ENCODE assay signal across 11 cellular contexts in the genomic region with DNA sequence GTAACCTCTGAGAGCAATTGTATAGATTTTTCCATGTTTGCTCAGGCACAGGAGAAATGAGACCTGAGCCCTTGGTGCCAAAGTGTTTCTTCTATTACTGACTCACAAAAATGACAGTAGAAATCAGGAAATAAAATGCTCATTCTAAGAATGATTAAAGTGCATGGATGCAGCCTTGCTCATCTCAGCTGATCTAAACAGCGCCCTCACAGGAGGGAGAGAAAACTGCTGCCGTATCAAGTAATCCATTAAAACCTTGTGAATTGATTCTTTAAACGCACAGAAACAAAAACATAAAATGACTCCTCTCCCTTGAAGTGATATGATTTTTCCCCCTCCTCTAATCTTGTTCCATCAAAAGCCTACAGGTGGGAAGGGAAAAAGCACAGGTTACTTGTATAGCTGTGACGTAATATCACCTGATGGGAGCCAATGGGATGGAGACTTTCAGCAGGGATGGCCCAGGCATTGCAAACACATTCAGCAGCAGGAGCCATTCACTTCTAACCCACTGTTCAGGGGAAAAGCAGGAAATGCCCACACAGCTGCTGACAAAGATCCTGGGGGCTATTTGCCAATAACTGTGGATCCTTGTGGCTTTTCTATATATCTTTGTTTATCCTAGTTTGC.
A peak's percentile ranks its signal among the peaks of the same experiment; 100 is the strongest.
DNase-seq lines count a peak whose midpoint lies in the region; ATAC-seq and TF ChIP-seq lines count a peak whose summit lies in the region.
"Had no signal": no experiment of that assay in that cellular context is flagged by ENCODE, and none has a peak within 500 bp of the region (broad histone marks: within the 10 kb centered on the region; RNA-seq: fewer than 3 reads in every experiment).

No MANE protein-coding gene starts in this region.

- no peaks in the 10 kb centered on the region for H3K9me3 Mint-ChIP-seq in CD8-positive, alpha-beta T cell
- H3K9me3 Mint-ChIP-seq in activated T-cell treated with anti-CD3 and anti-CD28 coated beads, Interleukin-2, amount 50 U/mL, for 72 hours: peaks cover 3 to 4% of the 10 kb centered on the region in 2 donors

- H3K9me3 ChIP-seq in AG04450 (ENCODE audit: control insufficient read depth, insufficient read depth, low read length) (no peaks in the 10 kb centered on the region), Panc1 (ENCODE audit: control insufficient read depth, insufficient read depth, low read depth, low read length) (no peaks in the 10 kb centered on the region)
- H3K9me3 ChIP-seq in CD8-positive, alpha-beta T cell (ENCODE audit: low read length): no peaks in the 10 kb centered on the region

- no peaks in the 10 kb centered on the region for H3K36me3 ChIP-seq in Panc1 (ENCODE audit: control insufficient read depth, insufficient read depth, low read length)
- no peaks in the 10 kb centered on the region for H3K36me3 ChIP-seq in CD8-positive, alpha-beta T cell (ENCODE audit: insufficient read depth, low read length)

- no peak overlapping the region for H3K27ac Mint-ChIP-seq in CD8-positive, alpha-beta T cell
- no peak overlapping the region for H3K27ac Mint-ChIP-seq in activated T-cell treated with anti-CD3 and anti-CD28 coated beads, Interleukin-2, amount 50 U/mL, for 72 hours
- H3K27ac Mint-ChIP-seq: activated naive CD4-positive, alpha-beta T cell treated with anti-CD3 and anti-CD28 coated beads, Interleukin-2, amount 50 U/mL, for 24 hours; naive thymus-derived CD4-positive, alpha-beta T cell had no signal

- BruUV-seq in Panc1 (replicated peaks; lab: Mats Ljungman, UMichigan): no TSS peak

- H3K27me3 Mint-ChIP-seq in CD8-positive, alpha-beta T cell (ENCODE audit: low read depth): no peaks in the 10 kb centered on the region
- no peaks in the 10 kb centered on the region for H3K27me3 Mint-ChIP-seq in activated T-cell treated with anti-CD3 and anti-CD28 coated beads, Interleukin-2, amount 50 U/mL, for 72 hours (ENCODE audit: low read depth)
- H3K27me3 Mint-ChIP-seq: activated naive CD4-positive, alpha-beta T cell treated with anti-CD3 and anti-CD28 coated beads, Interleukin-2, amount 50 U/mL, for 24 hours had no signal

- DNase-seq in AG04450 (ENCODE audit: low read depth, low spot score) (no peak), Panc1 (ENCODE audit: low read depth, low spot score) (no peak), foreskin fibroblast (peak in 1 of 2 donors; percentile 12), anterior cingulate cortex (lab: John Stamatoyannopoulos, UW) (no peak)
- DNase-seq in stimulated activated CD8-positive, alpha-beta memory T cell treated with anti-CD3 and anti-CD28 coated beads, Interleukin-4, amount 100 ng/mL, for 48 hours: no peak
- no peak for DNase-seq in CD8-positive, alpha-beta T cell
- DNase-seq in activated T-cell treated with anti-CD3 and anti-CD28 coated beads, Interleukin-2, amount 50 U/mL, for 72 hours: no peak
- DNase-seq: DMS79 treated with DMSO at 0.1 percent for 48 hours; naive thymus-derived CD4-positive, alpha-beta T cell had no signal

- intact Hi-C loops in Panc1 (cut with micrococcal nuclease; ENCODE audit: unreplicated experiment): no loop called here
- intact Hi-C loops in CD8-positive, alpha-beta T cell (cut with DNase I, micrococcal nuclease): no loop called here

- no peaks in the 10 kb centered on the region for H3K36me3 Mint-ChIP-seq in CD8-positive, alpha-beta T cell
- no peaks in the 10 kb centered on the region for H3K36me3 Mint-ChIP-seq in activated T-cell treated with anti-CD3 and anti-CD28 coated beads, Interleukin-2, amount 50 U/mL, for 72 hours (ENCODE audit: insufficient read depth in 2 of 2)
- H3K36me3 Mint-ChIP-seq: activated naive CD4-positive, alpha-beta T cell treated with anti-CD3 and anti-CD28 coated beads, Interleukin-2, amount 50 U/mL, for 24 hours; naive thymus-derived CD4-positive, alpha-beta T cell had no signal

- H3K4me3 ChIP-seq in AG04450 (ENCODE audit: low read depth, low read length) (no peak overlapping the region), GM12875 (ENCODE audit: low read depth, low read length) (no peak overlapping the region), Panc1 (ENCODE audit: low read depth in 2 of 2, low read length in 2 of 2) (no peak overlapping the region), foreskin fibroblast (ENCODE audit: low read depth in 1 of 2, low read length in 2 of 2) (no peak overlapping the region)
- no peak overlapping the region for H3K4me3 ChIP-seq in CD8-positive, alpha-beta T cell (ENCODE audit: low read depth, low read length)

- no peaks in the 10 kb centered on the region for H3K4me1 Mint-ChIP-seq in CD8-positive, alpha-beta T cell (ENCODE audit: low read depth)
- no peaks in the 10 kb centered on the region for H3K4me1 Mint-ChIP-seq in activated T-cell treated with anti-CD3 and anti-CD28 coated beads, Interleukin-2, amount 50 U/mL, for 72 hours (ENCODE audit: low read depth)
- H3K4me1 Mint-ChIP-seq: activated naive CD4-positive, alpha-beta T cell treated with anti-CD3 and anti-CD28 coated beads, Interleukin-2, amount 50 U/mL, for 24 hours; naive thymus-derived CD4-positive, alpha-beta T cell had no signal

- H3K27ac ChIP-seq in AG04450 (ENCODE audit: low read depth, low read length) (no peak overlapping the region), Panc1 (ENCODE audit: low read length) (no peak overlapping the region)
- no peak overlapping the region for H3K27ac ChIP-seq in CD8-positive, alpha-beta T cell (ENCODE audit: low read depth, low read length)

- POLR2A ChIA-PET in AG04450 (lab: Yijun Ruan, JAX) (no interaction called here), Panc1 (lab: Charles Lee) (no interaction called here)
- POLR2A ChIA-PET in CD8-positive, alpha-beta T cell (lab: Charles Lee): no interaction called here

- in situ Hi-C loops in Panc1 (cut with HindIII; ENCODE audit: low pct_unique_long_range_greater_than_20kb, low sequenced_read_pairs): no loop called here

- no peak for ATAC-seq in Panc1
- ATAC-seq in CD8-positive, alpha-beta T cell: no peak
- ATAC-seq in activated T-cell treated with anti-CD3 and anti-CD28 coated beads, Interleukin-2, amount 50 U/mL, for 72 hours (replicated peaks in 1 of 2): no peak
- ATAC-seq: naive thymus-derived CD4-positive, alpha-beta T cell had no signal

- no peaks in the 10 kb centered on the region for H3K4me1 ChIP-seq in Panc1 (ENCODE audit: control insufficient read depth, insufficient read depth, low read length)
- H3K4me1 ChIP-seq in CD8-positive, alpha-beta T cell (ENCODE audit: insufficient read depth, low read length): no peaks in the 10 kb centered on the region

- H3K27me3 ChIP-seq in AG04450 (ENCODE audit: control insufficient read depth, insufficient read depth, low read length): no peaks in the 10 kb centered on the region
- H3K27me3 ChIP-seq in Panc1 (ENCODE audit: control insufficient read depth, insufficient read depth, low read length): no peaks in the 10 kb centered on the region
- no peaks in the 10 kb centered on the region for H3K27me3 ChIP-seq in CD8-positive, alpha-beta T cell (ENCODE audit: insufficient read depth, low read length)

- peak; percentile 52 for TF ChIP-seq CTCF in AG04450 (IDR thresholded peaks at IDR 0.05; ENCODE audit: low read depth, low read length)
- TF ChIP-seq CTCF in GM12875 (IDR thresholded peaks at IDR 0.05; ENCODE audit: borderline replicate concordance, insufficient read depth, low read depth, low read length): peak; percentile 50; the same call in 1 of the 2 replicates
- peak; percentile 37 for TF ChIP-seq CTCF in Panc1 (IDR thresholded peaks at IDR 0.05)
- peak; percentile 39 for TF ChIP-seq CTCF in foreskin fibroblast (IDR thresholded peaks at IDR 0.05; ENCODE audit: low read depth, low read length)
- no peak for TF ChIP-seq CTCF in CD8-positive, alpha-beta T cell (IDR thresholded peaks at IDR 0.05)

- H3K4me3 Mint-ChIP-seq in CD8-positive, alpha-beta T cell: no peak overlapping the region
- H3K4me3 Mint-ChIP-seq in activated T-cell treated with anti-CD3 and anti-CD28 coated beads, Interleukin-2, amount 50 U/mL, for 72 hours: no peak overlapping the region
- H3K4me3 Mint-ChIP-seq: activated naive CD4-positive, alpha-beta T cell treated with anti-CD3 and anti-CD28 coated beads, Interleukin-2, amount 50 U/mL, for 24 hours; naive thymus-derived CD4-positive, alpha-beta T cell had no signal

- CTCF ChIA-PET in AG04450 (lab: Charles Lee) (no interaction called here), Panc1 (lab: Charles Lee) (no interaction called here)
- CTCF ChIA-PET in CD8-positive, alpha-beta T cell (lab: Charles Lee): no interaction called here
